Comparison of ENCODE assay signal across 21 cellular contexts in genomic region chr12:107900588-107900987, GRCh38.
DNase-seq lines count a peak whose midpoint lies in the region; ATAC-seq, FAIRE-seq and TF ChIP-seq lines count a peak whose summit lies in the region.
"Had no signal": no experiment of that assay in that cellular context is flagged by ENCODE, and none has a peak within 500 bp of the region (broad histone marks: within the 10 kb centered on the region; RNA-seq: fewer than 3 reads in every experiment).

No MANE protein-coding gene starts in this region.

- intact Hi-C loops in HepG2 (cut with micrococcal nuclease; ENCODE audit: unreplicated experiment) (no loop called here), right lobe of liver (cut with DNase I) (no loop called here)

- H3K4ac ChIP-seq in H1 (replicated peaks; ENCODE audit: insufficient read length, low read depth, low read length), result no peak overlapping the region

- WGBS in HepG2 (ENCODE audit: low lambda C conversion rate), result 0% methylated on average over 2 of the region's 2 CpGs
- WGBS in right lobe of liver (ENCODE audit: insufficient coverage, low coverage, low lambda C conversion rate, missing lambda C conversion rate), result 56% methylated on average over 2 of the region's 2 CpGs
- WGBS in H1 (ENCODE audit: extremely low coverage in 1 of 2, insufficient coverage in 1 of 2, insufficient read length in 1 of 2, insufficient replicate concordance in 2 of 2, low coverage in 1 of 2, low lambda C conversion rate in 2 of 2, missing lambda C conversion rate in 1 of 2), 2 experiments, result 82% methylated on average over 2 of the region's 2 CpGs; no CpG with 5 or more reads in 1 of the 2 experiments

- ATAC-seq in HepG2 (no peak), right lobe of liver (no peak), HG03280 (IDR thresholded peaks at IDR 0.05; ENCODE audit: unreplicated experiment) (no peak)
- ATAC-seq: A549, HCT116 had no signal

- in situ Hi-C loops in HepG2 (cut with HindIII; ENCODE audit: extremely low pct_ligation_motif_present, low pct_unique_long_range_greater_than_20kb), result no loop called here
- in situ Hi-C loops in SK-MEL-5 (cut with HindIII; ENCODE audit: low pct_unique_long_range_greater_than_20kb, low sequenced_read_pairs), result no loop called here

- no peak overlapping the region for H3K23ac ChIP-seq in H1 (ENCODE audit: insufficient read length)

- no TSS peak for BruUV-seq in HepG2 (replicated peaks; lab: Mats Ljungman, UMichigan)

- no peak overlapping the region for H2BK12ac ChIP-seq in H1 (ENCODE audit: low read depth, low read length)

- H4K8ac ChIP-seq in H1 (ENCODE audit: extremely low read depth, insufficient read depth, low read length), result no peak overlapping the region

- POLR2A ChIA-PET in HepG2 (lab: Yijun Ruan, JAX), result no interaction called here
- POLR2A ChIA-PET in H1 (lab: Charles Lee; ENCODE audit: partially characterized antibody), result no interaction called here

- TF ChIP-seq POLR2A in HepG2 (IDR thresholded peaks at IDR 0.05; ENCODE audit: insufficient read depth in 1 of 2, low read depth in 2 of 2, low read length in 2 of 2) (no peak), right lobe of liver (IDR thresholded peaks at IDR 0.05) (no peak), H1 (IDR thresholded peaks at IDR 0.05; ENCODE audit: control extremely low read depth in 1 of 2, low read depth in 2 of 2, low read length in 2 of 2) (no peak)

- no peak overlapping the region for H3K14ac ChIP-seq in H1 (ENCODE audit: insufficient read length)

- H3K9me3 ChIP-seq in HepG2 (ENCODE audit: low read length) (no peaks in the 10 kb centered on the region), right lobe of liver (no peaks in the 10 kb centered on the region), H1 (ENCODE audit: insufficient read depth in 2 of 2, low read depth in 1 of 2, low read length in 1 of 2) (no peaks in the 10 kb centered on the region; a peak in 1 of 4 replicates)
- H3K9me3 ChIP-seq: A549, Caco-2 had no signal

- no peak overlapping the region for H3K9ac ChIP-seq in HepG2 (ENCODE audit: insufficient read depth, low read depth, low read length)
- no peak overlapping the region for H3K9ac ChIP-seq in H1 (replicated peaks in 1 of 4; ENCODE audit: extremely low read depth in 1 of 4, low read depth in 3 of 4, low read length in 3 of 4)
- H3K9ac ChIP-seq: GM23248 had no signal

- H4K91ac ChIP-seq in H1 (replicated peaks; ENCODE audit: insufficient read length, low read length), result no peak overlapping the region

- TF ChIP-seq EP300 in HepG2 (IDR thresholded peaks at IDR 0.05; ENCODE audit: low read depth in 2 of 2, low read length in 2 of 2), result no peak
- no peak for TF ChIP-seq EP300 in HepG2 (CRISPR knock-in tag; IDR thresholded peaks at IDR 0.05; ENCODE audit: borderline replicate concordance)
- no peak for TF ChIP-seq EP300 in H1 (IDR thresholded peaks at IDR 0.05; ENCODE audit: borderline replicate concordance in 1 of 2, low read depth in 2 of 2, low read length in 2 of 2)

- H2BK5ac ChIP-seq in H1 (ENCODE audit: low read depth, low read length), result no peak overlapping the region

- no peak overlapping the region for H4K5ac ChIP-seq in H1 (ENCODE audit: insufficient read length, low read depth, low read length)

- CTCF ChIA-PET in HepG2 (lab: Yijun Ruan, JAX; ENCODE audit: low intra/inter-chr PET ratio, low total read pairs) (no interaction called here), H1 (lab: Charles Lee; ENCODE audit: partially characterized antibody) (interaction anchor here (1.0 to 1.7 kb wide), 5 partner anchors 10 to 594 kb away, joined by 3 to 8 read pairs (median 6); no protein-coding TSS in a partner anchor)

- no peaks in the 10 kb centered on the region for H3K79me1 ChIP-seq in H1 (ENCODE audit: low read depth, low read length)

- H3K4me2 ChIP-seq in HepG2 (ENCODE audit: low read depth, low read length) (no peak overlapping the region), H1 (ENCODE audit: insufficient read depth in 1 of 2, low read depth in 2 of 2, low read length in 2 of 2) (no peak overlapping the region; a peak in 1 of 4 replicates)
- H3K4me2 ChIP-seq: A549 had no signal

- TF ChIP-seq CTCF in HepG2 (CRISPR knock-in tag; IDR thresholded peaks at IDR 0.05) (no peak), right lobe of liver (IDR thresholded peaks at IDR 0.05) (no peak), H1 (IDR thresholded peaks at IDR 0.05; ENCODE audit: control extremely low read depth in 1 of 3, insufficient read depth in 1 of 3, low read depth in 1 of 3, low read length in 3 of 3) (no peak)

- H3K18ac ChIP-seq in H1 (ENCODE audit: extremely low read depth, low read length), result no peak overlapping the region

- H3K4me3 ChIP-seq in HepG2 (replicated peaks in 1 of 3; ENCODE audit: insufficient read depth in 1 of 3, low read depth in 2 of 3, low read length in 3 of 3), result no peak overlapping the region
- no peak overlapping the region for H3K4me3 ChIP-seq in right lobe of liver
- H3K4me3 ChIP-seq in H1 (ENCODE audit: extremely low read depth in 1 of 4, insufficient read depth in 2 of 4, low read depth in 3 of 4, low read length in 4 of 4), result no peak overlapping the region
- H3K4me3 ChIP-seq: A549, GM23248 had no signal

- H4K20me1 ChIP-seq in HepG2 (ENCODE audit: insufficient read depth, low read length) (no peaks in the 10 kb centered on the region), H1 (replicated peaks in 1 of 2; ENCODE audit: control insufficient read depth in 1 of 2, insufficient read depth in 2 of 2, low read length in 2 of 2) (no peaks in the 10 kb centered on the region)

- H2BK15ac ChIP-seq in H1 (ENCODE audit: low read length), result no peak overlapping the region

- H3K27me3 ChIP-seq in HepG2 (ENCODE audit: control insufficient read depth in 1 of 2, insufficient read depth in 2 of 2, low read length in 2 of 2), result peaks cover 0 to 5% of the 10 kb centered on the region in 2 experiments; a peak in 1 of 5 replicates
- H3K27me3 ChIP-seq in right lobe of liver, result peaks cover 0 to 2% of the 10 kb centered on the region in 2 donors
- H3K27me3 ChIP-seq in H1 (replicated peaks in 1 of 4; ENCODE audit: control insufficient read depth in 3 of 4, extremely low read depth in 1 of 4, insufficient read depth in 3 of 4, low read length in 3 of 4), result peaks cover 0 to 4% (median 0%) of the 10 kb centered on the region in 4 experiments; a peak in 3 of 7 replicates

- no peak overlapping the region for H2BK20ac ChIP-seq in H1 (ENCODE audit: low read length)

- FAIRE-seq in HepG2 (lab: Jason Lieb, UNC), result no peak
- no peak for FAIRE-seq in H1 (lab: Jason Lieb, UNC)
- FAIRE-seq in urothelium cell line (lab: Jason Lieb, UNC), result no peak
- FAIRE-seq: A549, G401.6, GM19239 had no signal

- H3K23me2 ChIP-seq in H1 (ENCODE audit: low read depth, low read length), result peaks cover 3% of the 10 kb centered on the region; the same call in 1 of the 2 replicates

- TF ChIP-seq RAD21 in HepG2 (CRISPR knock-in tag; IDR thresholded peaks at IDR 0.05) (no peak), H1 (IDR thresholded peaks at IDR 0.05 in 1 of 2, conservative IDR thresholded peaks at IDR 0.05 in 1 of 2; ENCODE audit: low read depth in 2 of 2, low read length in 2 of 2) (no peak)

- H3K79me2 ChIP-seq in HepG2 (ENCODE audit: insufficient read depth, low read length) (no peaks in the 10 kb centered on the region), H1 (ENCODE audit: control insufficient read depth in 1 of 2, insufficient read depth in 2 of 2, low read length in 2 of 2) (no peaks in the 10 kb centered on the region)

- H3K4me1 ChIP-seq in HepG2 (ENCODE audit: insufficient read depth, low read length) (no peaks in the 10 kb centered on the region), right lobe of liver (peaks cover 0 to 3% (median 0%) of the 10 kb centered on the region in 4 donors), H1 (replicated peaks in 1 of 4; ENCODE audit: control insufficient read depth in 3 of 4, insufficient read depth in 4 of 4, low read length in 3 of 4) (peaks cover 0 to 3% (median 0%) of the 10 kb centered on the region in 4 experiments; a peak in 2 of 7 replicates)
- H3K4me1 ChIP-seq: Caco-2 had no signal

- no peaks in the 10 kb centered on the region for H3K36me3 ChIP-seq in HepG2 (replicated peaks in 1 of 2; ENCODE audit: control insufficient read depth in 1 of 2, insufficient read depth in 2 of 2, low read length in 2 of 2)
- H3K36me3 ChIP-seq in right lobe of liver, result no peaks in the 10 kb centered on the region
- no peaks in the 10 kb centered on the region for H3K36me3 ChIP-seq in H1 (ENCODE audit: control insufficient read depth in 2 of 4, insufficient read depth in 4 of 4, low read length in 3 of 4)

- no peak overlapping the region for H2AK5ac ChIP-seq in H1 (ENCODE audit: low read depth, low read length)

- DNase-seq in HepG2 (ENCODE audit: low spot score) (no peak), right lobe of liver (no peak), SK-MEL-5 (ENCODE audit: low read depth, low spot score) (peak; percentile 27), H1 (ENCODE audit: low read depth in 1 of 2, low spot score in 2 of 2) (no peak), urothelium cell line (ENCODE audit: low spot score) (no peak)
- DNase-seq: 8988T; ACHN; AML-193; C1 segment of cervical spinal cord; Caco-2; CD4-positive, alpha-beta memory T cell; DMS153; DND-41; GM23248; H9; HFFc6 had no signal

- H2AFZ ChIP-seq in HepG2 (ENCODE audit: low read length) (no peak overlapping the region), H1 (ENCODE audit: low read length) (no peak overlapping the region)
- H2AFZ ChIP-seq: GM23248 had no signal

- H3K27ac ChIP-seq in HepG2 (ENCODE audit: extremely low read length, insufficient read depth, low read length) (no peak overlapping the region), right lobe of liver (no peak overlapping the region), H1 (ENCODE audit: low read depth, low read length) (no peak overlapping the region)
- H3K27ac ChIP-seq: A549, GM23248 had no signal

- no peak overlapping the region for H2BK120ac ChIP-seq in H1 (replicated peaks; ENCODE audit: low read depth, low read length)

- no peak overlapping the region for H3K56ac ChIP-seq in H1 (replicated peaks; ENCODE audit: insufficient read length, low read depth, low read length)

TF ChIP-seq in HepG2, 621 proteins besides CTCF, POLR2A, EP300 and RAD21 (continues in another document):
- no peak for TF ChIP-seq PHF5A (CRISPR knock-in tag; IDR thresholded peaks at IDR 0.05; ENCODE audit: low read depth, unreplicated experiment)

TF ChIP-seq in H1, 55 proteins besides CTCF, POLR2A, EP300 and RAD21 (continues in another document):
- TF ChIP-seq GABPA (IDR thresholded peaks at IDR 0.05; ENCODE audit: borderline replicate concordance, insufficient read depth, low read length) (no peak), ATF3 (IDR thresholded peaks at IDR 0.05; ENCODE audit: insufficient read depth, low read depth, low read length) (no peak), SP4 (IDR thresholded peaks at IDR 0.05; ENCODE audit: low read length) (no peak), SUZ12 (IDR thresholded peaks at IDR 0.05; ENCODE audit: low read length) (no peak), EGR1 (IDR thresholded peaks at IDR 0.05; ENCODE audit: borderline replicate concordance, low read depth, low read length) (no peak), YY1 (IDR thresholded peaks at IDR 0.05; ENCODE audit: low read depth, low read length) (no peak)

Comparison
In these comparisons a context has a peak if more than half of its experiments do, and no peak if none do; other contexts are left out.
1. Of the 41 proteins assayed by ChIP-seq in both HepG2 and H1: peak only in HepG2: none; only in H1: none; in both: CHD2; in neither: 40.